ENCODE assay signal across 16 cellular contexts in the genomic region with DNA sequence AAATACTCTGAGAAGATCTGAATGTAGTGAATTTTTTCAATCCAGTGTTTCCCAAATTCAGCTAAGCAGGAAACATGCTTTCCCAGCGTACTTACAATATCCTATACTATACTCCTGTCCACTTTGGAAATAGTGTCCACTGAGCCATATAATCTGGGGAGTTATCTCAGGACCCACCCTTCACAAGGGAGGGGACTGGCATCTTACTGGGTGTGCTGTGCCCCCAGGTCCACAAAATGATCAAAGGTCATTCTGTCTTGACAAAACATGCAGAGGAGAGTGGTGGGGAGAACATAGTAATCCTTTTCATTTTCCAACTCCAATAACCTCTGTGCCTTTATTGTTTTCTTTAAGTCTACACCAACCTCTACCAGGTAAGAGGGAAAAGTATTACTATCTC.
"Had no signal": no experiment of that assay in that cellular context is flagged by ENCODE, and none has a peak within 500 bp of the region (broad histone marks: within the 10 kb centered on the region; RNA-seq: fewer than 3 reads in every experiment).

No MANE protein-coding gene starts in this region.

- H3K27me3 ChIP-seq: ascending aorta, pancreas, tibial artery had no signal

- DNase-seq: activated CD4-positive, alpha-beta T cell treated with anti-CD3 and anti-CD28 coated beads for 1 hour; activated CD4-positive, alpha-beta T cell treated with anti-CD3 and anti-CD28 coated beads, Interleukin-2, amount 50 U/mL, for 4 hours; activated naive CD4-positive, alpha-beta T cell treated with Interleukin-2 at 50 U/mL for 16 hours; effector memory CD8-positive, alpha-beta T cell; hypothalamus; kidney; midbrain; naive thymus-derived CD4-positive, alpha-beta T cell; pancreas; retina; tibial artery had no signal

- H3K36me3 ChIP-seq: ascending aorta, pancreas, tibial artery had no signal

- H3K4me3 ChIP-seq: ascending aorta, lung, pancreas, smooth muscle cell, tibial artery had no signal

- H3K4me1 ChIP-seq: ascending aorta, pancreas had no signal

- H3K27ac ChIP-seq: tibial artery, VCaP had no signal

- ATAC-seq: activated T-helper 17 cell treated with anti-CD3 and anti-CD28 coated beads, Interleukin-2, amount 50 U/mL, for 72 hours; effector memory CD8-positive, alpha-beta T cell; naive thymus-derived CD4-positive, alpha-beta T cell had no signal

- H3K9me3 Mint-ChIP-seq: effector memory CD8-positive, alpha-beta T cell had no signal

- H3K4me3 Mint-ChIP-seq: activated T-helper 17 cell treated with anti-CD3 and anti-CD28 coated beads, Interleukin-2, amount 50 U/mL, for 72 hours; effector memory CD8-positive, alpha-beta T cell; naive thymus-derived CD4-positive, alpha-beta T cell had no signal

- H3K9me3 ChIP-seq: ascending aorta, pancreas had no signal

- H3K4me1 Mint-ChIP-seq: activated T-helper 17 cell treated with anti-CD3 and anti-CD28 coated beads, Interleukin-2, amount 50 U/mL, for 72 hours; naive thymus-derived CD4-positive, alpha-beta T cell had no signal

- H3K27ac Mint-ChIP-seq: activated T-helper 17 cell treated with anti-CD3 and anti-CD28 coated beads, Interleukin-2, amount 50 U/mL, for 72 hours; effector memory CD8-positive, alpha-beta T cell; naive thymus-derived CD4-positive, alpha-beta T cell had no signal
